Comparison of ENCODE assay signal across 8 cellular contexts in genomic region chr12:104958946-104959841, GRCh38. TPM values are rescaled to one million over a fixed set of nuclear protein-coding genes. Genes with fewer than 3 reads are reported as not detected.
DNase-seq lines count a peak whose midpoint lies in the region; ATAC-seq lines count a peak whose summit lies in the region.

No MANE protein-coding gene starts in this region.

- H3K27me3 Mint-ChIP-seq in activated T-helper 1 cell treated with anti-CD3 and anti-CD28 coated beads, Interleukin-12 subunit alpha, Interleukin-12 subunit beta, Interleukin-2, Interleukin-4 antibody, amounts not matched to agents 30 ng/mL and 10 ng/mL and 1 ng/mL, durations not matched to agents 14 hours and 24 hours and 36 hours (ENCODE audit: insufficient read depth): peaks cover 32% of the 10 kb centered on the region
- H3K27me3 Mint-ChIP-seq in stimulated activated memory B cell treated with anti-CD40 and anti-IgM and Interleukin-4, amounts not matched to agents 10 μg/mL and 1 μg/mL and 100 μg/mL, for 72 hours: no peaks in the 10 kb centered on the region

- H3K27me3 ChIP-seq in BLaER1 treated with 17β-estradiol and CSF1 and Interleukin-3, amounts not matched to agents 10 nM and 100 nM: peaks cover 11 to 38% (median 24%) of the 10 kb centered on the region in 11 experiments
- peaks cover 44% of the 10 kb centered on the region for H3K27me3 ChIP-seq in iPS-20b (ENCODE audit: insufficient read depth, low read length)

- peak overlapping the region; percentile 96 for H3K27ac Mint-ChIP-seq in activated T-helper 1 cell treated with anti-CD3 and anti-CD28 coated beads, Interleukin-12 subunit alpha, Interleukin-12 subunit beta, Interleukin-2, Interleukin-4 antibody, amounts not matched to agents 30 ng/mL and 10 ng/mL and 1 ng/mL, durations not matched to agents 14 hours and 24 hours and 36 hours
- H3K27ac Mint-ChIP-seq in stimulated activated memory B cell treated with anti-CD40 and anti-IgM and Interleukin-4, amounts not matched to agents 10 μg/mL and 1 μg/mL and 100 μg/mL, for 72 hours: peak overlapping the region; percentile 97

- no peaks in the 10 kb centered on the region for H3K36me3 ChIP-seq in BLaER1 treated with 17β-estradiol and CSF1 and Interleukin-3, amounts not matched to agents 10 nM and 100 nM
- no peaks in the 10 kb centered on the region for H3K36me3 ChIP-seq in iPS-20b (ENCODE audit: insufficient read depth, low read depth, low read length)

- H3K9me3 Mint-ChIP-seq in activated T-helper 1 cell treated with anti-CD3 and anti-CD28 coated beads, Interleukin-12 subunit alpha, Interleukin-12 subunit beta, Interleukin-2, Interleukin-4 antibody, amounts not matched to agents 30 ng/mL and 10 ng/mL and 1 ng/mL, durations not matched to agents 14 hours and 24 hours and 36 hours: no peaks in the 10 kb centered on the region
- H3K9me3 Mint-ChIP-seq in stimulated activated memory B cell treated with anti-CD40 and anti-IgM and Interleukin-4, amounts not matched to agents 10 μg/mL and 1 μg/mL and 100 μg/mL, for 72 hours: no peaks in the 10 kb centered on the region

- H3K9me3 ChIP-seq in BLaER1 treated with 17β-estradiol and CSF1 and Interleukin-3, amounts not matched to agents 10 nM and 100 nM (replicated peaks in 1 of 11): no peaks in the 10 kb centered on the region
- no peaks in the 10 kb centered on the region for H3K9me3 ChIP-seq in iPS-20b (ENCODE audit: insufficient read depth, low read depth, low read length)

- H3K4me3 Mint-ChIP-seq in activated T-helper 1 cell treated with anti-CD3 and anti-CD28 coated beads, Interleukin-12 subunit alpha, Interleukin-12 subunit beta, Interleukin-2, Interleukin-4 antibody, amounts not matched to agents 30 ng/mL and 10 ng/mL and 1 ng/mL, durations not matched to agents 14 hours and 24 hours and 36 hours: peak overlapping the region; percentile 90
- H3K4me3 Mint-ChIP-seq in stimulated activated memory B cell treated with anti-CD40 and anti-IgM and Interleukin-4, amounts not matched to agents 10 μg/mL and 1 μg/mL and 100 μg/mL, for 72 hours: peak overlapping the region; percentile 96

- H3K4me1 ChIP-seq in BLaER1 treated with 17β-estradiol and CSF1 and Interleukin-3, amounts not matched to agents 10 nM and 100 nM: peaks cover 8 to 26% (median 14%) of the 10 kb centered on the region in 10 experiments; a peak in 19 of 20 replicates
- H3K4me1 ChIP-seq in iPS-20b (ENCODE audit: insufficient read depth, low read length): peaks cover 5% of the 10 kb centered on the region; the same call in 1 of the 2 replicates

- H3K4me3 ChIP-seq in BLaER1 treated with 17β-estradiol and CSF1 and Interleukin-3, amounts not matched to agents 10 nM and 100 nM: peak overlapping the region; percentile 66 to 91 (median 76)
- H3K4me3 ChIP-seq in iPS-20b (ENCODE audit: low read length): peak overlapping the region; percentile 87

- DNase-seq in HS-27A (ENCODE audit: low read depth): peak; percentile 23
- DNase-seq in activated T-helper 1 cell treated with anti-CD3 and anti-CD28 coated beads, Interleukin-12 subunit alpha, Interleukin-12 subunit beta, Interleukin-2, Interleukin-4 antibody, amounts not matched to agents 30 ng/mL and 10 ng/mL and 1 ng/mL, durations not matched to agents 14 hours and 24 hours and 36 hours (ENCODE audit: low spot score): no peak
- no peak for DNase-seq in Ammon's horn (ENCODE audit: low spot score)
- DNase-seq in SIG-M5 (lab: John Stamatoyannopoulos, UW): no peak

- H3K36me3 Mint-ChIP-seq in activated T-helper 1 cell treated with anti-CD3 and anti-CD28 coated beads, Interleukin-12 subunit alpha, Interleukin-12 subunit beta, Interleukin-2, Interleukin-4 antibody, amounts not matched to agents 30 ng/mL and 10 ng/mL and 1 ng/mL, durations not matched to agents 14 hours and 24 hours and 36 hours (ENCODE audit: low read depth): peaks cover 4% of the 10 kb centered on the region
- H3K36me3 Mint-ChIP-seq in stimulated activated memory B cell treated with anti-CD40 and anti-IgM and Interleukin-4, amounts not matched to agents 10 μg/mL and 1 μg/mL and 100 μg/mL, for 72 hours: no peaks in the 10 kb centered on the region

- H3K4me1 Mint-ChIP-seq in activated T-helper 1 cell treated with anti-CD3 and anti-CD28 coated beads, Interleukin-12 subunit alpha, Interleukin-12 subunit beta, Interleukin-2, Interleukin-4 antibody, amounts not matched to agents 30 ng/mL and 10 ng/mL and 1 ng/mL, durations not matched to agents 14 hours and 24 hours and 36 hours (ENCODE audit: low read depth): peaks cover 36% of the 10 kb centered on the region
- peaks cover 27% of the 10 kb centered on the region for H3K4me1 Mint-ChIP-seq in stimulated activated memory B cell treated with anti-CD40 and anti-IgM and Interleukin-4, amounts not matched to agents 10 μg/mL and 1 μg/mL and 100 μg/mL, for 72 hours

- intact Hi-C loops in activated T-helper 1 cell treated with anti-CD3 and anti-CD28 coated beads, Interleukin-12 subunit alpha, Interleukin-12 subunit beta, Interleukin-2, Interleukin-4 antibody, amounts not matched to agents 30 ng/mL and 10 ng/mL and 1 ng/mL, durations not matched to agents 14 hours and 24 hours and 36 hours (cut with micrococcal nuclease): loop anchor here (1.0 to 5.0 kb wide), 10 partner anchors 27 to 672 kb away; partner anchors contain the start of genes CHST11, NOPCHAP1 and WASHC4

- peak overlapping the region; percentile 82 to 98 (median 96) for H3K4me2 ChIP-seq in BLaER1 treated with 17β-estradiol and CSF1 and Interleukin-3, amounts not matched to agents 10 nM and 100 nM

- H3K27ac ChIP-seq in BLaER1 treated with 17β-estradiol and CSF1 and Interleukin-3, amounts not matched to agents 10 nM and 100 nM: peak overlapping the region in 4 of 11 experiments; percentile 67 to 83 (median 80); a peak in 5 of 22 replicates
- H3K27ac ChIP-seq in iPS-20b (ENCODE audit: low read length): no peak overlapping the region

- ATAC-seq in stimulated activated memory B cell treated with anti-CD40 and anti-IgM and Interleukin-4, amounts not matched to agents 10 μg/mL and 1 μg/mL and 100 μg/mL, for 72 hours: no peak
- ATAC-seq in HG03097 (IDR thresholded peaks at IDR 0.05; ENCODE audit: low FRiP score, unreplicated experiment): no peak

- H3K9ac ChIP-seq in BLaER1 treated with 17β-estradiol and CSF1 and Interleukin-3, amounts not matched to agents 10 nM and 100 nM: peak overlapping the region; percentile 67 to 87 (median 80); a peak in 18 of 22 replicates
- H3K9ac ChIP-seq in iPS-20b (ENCODE audit: low read depth, low read length): peak overlapping the region; percentile 78; the same call in 1 of the 2 replicates

- no peaks in the 10 kb centered on the region for H4K20me1 ChIP-seq in BLaER1 treated with 17β-estradiol and CSF1 and Interleukin-3, amounts not matched to agents 10 nM and 100 nM

RNA-seq across cellular contexts. Expression of gene SLC41A2, which starts 1.1 kb away (rescaled TPM):
- 16.4 and 19.0 TPM in 2 replicates for total RNA-seq in activated T-helper 1 cell treated with anti-CD3 and anti-CD28 coated beads, Interleukin-12 subunit alpha, Interleukin-12 subunit beta, Interleukin-2, Interleukin-4 antibody, amounts not matched to agents 30 ng/mL and 10 ng/mL and 1 ng/mL, durations not matched to agents 14 hours and 24 hours and 36 hours

RNA-seq across cellular contexts. Expression of gene NOPCHAP1, which starts 26.9 kb away (rescaled TPM):
- total RNA-seq in activated T-helper 1 cell treated with anti-CD3 and anti-CD28 coated beads, Interleukin-12 subunit alpha, Interleukin-12 subunit beta, Interleukin-2, Interleukin-4 antibody, amounts not matched to agents 30 ng/mL and 10 ng/mL and 1 ng/mL, durations not matched to agents 14 hours and 24 hours and 36 hours: 28.0 and 40.0 TPM in 2 replicates
